In genomic region chr6:111874030-111874425, GRCh38 we compare ENCODE assay signal across 8 cellular contexts. TPM values are rescaled to one million over a fixed set of nuclear protein-coding genes. Genes with fewer than 3 reads are reported as not detected.
A peak's percentile ranks its signal among the peaks of the same experiment; 100 is the strongest.
DNase-seq lines count a peak whose midpoint lies in the region; ATAC-seq and TF ChIP-seq lines count a peak whose summit lies in the region.

No MANE protein-coding gene starts in this region.

- no peak for TF ChIP-seq EP300 in transverse colon (IDR thresholded peaks at IDR 0.05; ENCODE audit: low read depth)

- no peak for TF ChIP-seq CTCF in WERI-Rb-1 (IDR thresholded peaks at IDR 0.05; ENCODE audit: low read depth, low read length)
- no peak for TF ChIP-seq CTCF in coronary artery (IDR thresholded peaks at IDR 0.05)
- TF ChIP-seq CTCF in nephron (IDR thresholded peaks at IDR 0.05; ENCODE audit: unreplicated experiment in 3 of 3) = no peak
- TF ChIP-seq CTCF in transverse colon (IDR thresholded peaks at IDR 0.05) = no peak

- intact Hi-C loops in transverse colon (cut with DNase I; ENCODE audit: low total_unique reads) = loop anchor here (5.0 kb wide), 1 partner anchor 162 kb away; no protein-coding TSS in a partner anchor

- peak overlapping the region; percentile 89 for H3K4me3 ChIP-seq in WERI-Rb-1 (ENCODE audit: low read depth, low read length)
- peak overlapping the region; percentile 96 for H3K4me3 ChIP-seq in coronary artery
- peak overlapping the region in 3 of 4 donors; percentile 71 to 82 (median 72) for H3K4me3 ChIP-seq in transverse colon

- no peak for TF ChIP-seq POLR2A in transverse colon (IDR thresholded peaks at IDR 0.05)

- ATAC-seq in GM19467 (IDR thresholded peaks at IDR 0.05; ENCODE audit: unreplicated experiment) (no peak), GM18520 (IDR thresholded peaks at IDR 0.05; ENCODE audit: unreplicated experiment) (no peak)

- in situ Hi-C loops in transverse colon (cut with MboI; ENCODE audit: low pct_ligation_motif_present in 1 of 4, low pct_unique_long_range_greater_than_20kb in 1 of 4, low sequenced_read_pairs in 3 of 4) = no loop called here

- H3K4me3 Mint-ChIP-seq in nephron = peak overlapping the region; percentile 94 to 96 (median 94)

- peaks cover 2% of the 10 kb centered on the region; the same call in 1 of the 2 replicates for H3K36me3 ChIP-seq in WERI-Rb-1
- no peaks in the 10 kb centered on the region for H3K36me3 ChIP-seq in transverse colon

- peaks cover 10% of the 10 kb centered on the region for H3K27me3 Mint-ChIP-seq in nephron (ENCODE audit: low read depth)

- H3K36me3 Mint-ChIP-seq in nephron (ENCODE audit: low read depth) = peaks cover under 1% of the 10 kb centered on the region

- DNase-seq in NCI-H524 (lab: John Stamatoyannopoulos, UW) (peak; percentile 24 to 50), NCI-H524 treated with DMSO at 0.1 percent for 48 hours (lab: John Stamatoyannopoulos, UW) (no peak), WERI-Rb-1 (no peak), coronary artery (ENCODE audit: low spot score) (no peak), transverse colon (peak; percentile 19)

- H3K9me3 Mint-ChIP-seq in nephron = no peaks in the 10 kb centered on the region

- H3K27me3 ChIP-seq in WERI-Rb-1 (ENCODE audit: insufficient read depth, low read depth, severe bottlenecking) (no peaks in the 10 kb centered on the region), transverse colon (peaks cover 52% of the 10 kb centered on the region)

- H3K4me1 Mint-ChIP-seq in nephron = peaks cover 31% of the 10 kb centered on the region

- no peaks in the 10 kb centered on the region for H3K9me3 ChIP-seq in WERI-Rb-1 (ENCODE audit: severe bottlenecking)
- H3K9me3 ChIP-seq in transverse colon = no peaks in the 10 kb centered on the region

- peaks cover 0 to 20% (median 13%) of the 10 kb centered on the region in 4 donors for H3K4me1 ChIP-seq in transverse colon

- H3K27ac Mint-ChIP-seq in nephron = peak overlapping the region; percentile 66 to 87 (median 82)

- WGBS in transverse colon (ENCODE audit: low coverage in 1 of 2), 2 donors = 7 to 22% methylated on average over 3 to 8 of the region's 8 CpGs

- H3K27ac ChIP-seq in WERI-Rb-1 = peak overlapping the region; percentile 55
- H3K27ac ChIP-seq in coronary artery = no peak overlapping the region
- peak overlapping the region; percentile 86 to 90 (median 88) for H3K27ac ChIP-seq in transverse colon

RNA-seq across cellular contexts. Expression of gene FYN, which starts 0.8 kb away (rescaled TPM):
- 100 to 1,000 TPM in 1 of 4 donors, 10 to 100 TPM in 3; 16.3 to 288 (median 52.2) TPM for total RNA-seq in transverse colon

Comparison
In these comparisons a context has a peak if more than half of its experiments do, and no peak if none do; other contexts are left out.
1. DNase-seq: peak in NCI-H524 (2 of 2) and transverse colon (single experiment); none in NCI-H524 treated with DMSO at 0.1 percent for 48 hours (single experiment), WERI-Rb-1 (single experiment) and coronary artery (single experiment).
2. H3K27ac ChIP-seq: peak in WERI-Rb-1 (single experiment) and transverse colon (4 of 4); none in coronary artery (0 of 2).
3. Peak in every context shown above with its lines, with median percentiles within 50 percentile points of each other: H3K4me3 ChIP-seq.